Comparison of ENCODE assay signal across 8 cellular contexts in genomic region chr22:42648017-42648367, GRCh38. TPM values are rescaled to one million over a fixed set of nuclear protein-coding genes. Genes with fewer than 3 reads are reported as not detected.
DNase-seq lines count a peak whose midpoint lies in the region; ATAC-seq and TF ChIP-seq lines count a peak whose summit lies in the region.

No MANE protein-coding gene starts in this region.

- no peak overlapping the region for H2AK5ac ChIP-seq in trophoblast cell (ENCODE audit: low read length)

- DNase-seq in Caco-2 (no peak), RWPE2 (ENCODE audit: low spot score) (no peak), trophoblast cell (no peak), NCI-H1092 treated with DMSO at 0.1 percent for 48 hours (lab: John Stamatoyannopoulos, UW) (no peak)
- no peak for DNase-seq in stimulated activated CD4-positive, alpha-beta T cell treated with anti-CD3 and anti-CD28 coated beads, Interleukin-12 subunit alpha, Interleukin-12 subunit beta, amount 100 ng/mL, for 4 hours
- no peak for DNase-seq in activated effector memory CD4-positive, alpha-beta T cell treated with Interleukin-2 at 50 U/mL for 16 hours

- peaks cover 8% of the 10 kb centered on the region for H3K79me1 ChIP-seq in trophoblast cell (ENCODE audit: low read length)

- H4K8ac ChIP-seq in trophoblast cell (ENCODE audit: low read depth, low read length), result no peak overlapping the region

- H3K27me3 Mint-ChIP-seq in Caco-2 (ENCODE audit: insufficient read depth, unreplicated experiment), result no peaks in the 10 kb centered on the region

- H3K27ac ChIP-seq in RWPE2 (ENCODE audit: poor library complexity, severe bottlenecking) (peak overlapping the region; percentile 60), esophagus (ENCODE audit: low read depth in 2 of 2, low read length in 1 of 2) (peak overlapping the region; percentile 86 to 97), trophoblast cell (ENCODE audit: low read depth, low read length) (no peak overlapping the region)

- no peak overlapping the region for H2BK5ac ChIP-seq in trophoblast cell (ENCODE audit: low read depth, low read length, poor library complexity)

- no peak overlapping the region for H3K14ac ChIP-seq in trophoblast cell (ENCODE audit: low read length)

- ATAC-seq in RWPE2 (ENCODE audit: low read depth), result no peak
- no peak for ATAC-seq in GM21367 (IDR thresholded peaks at IDR 0.05; ENCODE audit: unreplicated experiment)

- peak overlapping the region; percentile 94 for H3K18ac ChIP-seq in trophoblast cell (ENCODE audit: low read length)

- CTCF ChIA-PET in Caco-2 (lab: Charles Lee), result no interaction called here

- no peak overlapping the region for H2BK120ac ChIP-seq in trophoblast cell (ENCODE audit: insufficient read depth, low read length, poor library complexity)

- H3K36me3 Mint-ChIP-seq in Caco-2 (ENCODE audit: insufficient read depth, unreplicated experiment), result peaks cover 11% of the 10 kb centered on the region

- H3K23ac ChIP-seq in trophoblast cell (ENCODE audit: low read length), result no peak overlapping the region

- BruUV-seq in Caco-2 (replicated peaks; lab: Mats Ljungman, UMichigan), result no TSS peak

- H3K4me1 ChIP-seq in Caco-2, result peaks cover 8% of the 10 kb centered on the region; the same call in 1 of the 2 replicates
- peaks cover 22% of the 10 kb centered on the region for H3K4me1 ChIP-seq in RWPE2 (ENCODE audit: insufficient read depth, poor library complexity, severe bottlenecking)
- H3K4me1 ChIP-seq in esophagus (ENCODE audit: control insufficient read depth in 2 of 2, insufficient read depth in 2 of 2, low read length in 1 of 2), result peaks cover 17 to 45% of the 10 kb centered on the region in 2 donors
- H3K4me1 ChIP-seq in trophoblast cell (ENCODE audit: control insufficient read depth in 1 of 2, insufficient read depth in 2 of 2, low read length in 2 of 2), result peaks cover 25 to 34% of the 10 kb centered on the region in 2 experiments

- intact Hi-C loops in Caco-2 (cut with micrococcal nuclease; ENCODE audit: unreplicated experiment), result no loop called here

- no peaks in the 10 kb centered on the region for H3K27me3 ChIP-seq in Caco-2 (replicated peaks; ENCODE audit: control insufficient read depth, insufficient read depth, low read length)
- no peaks in the 10 kb centered on the region for H3K27me3 ChIP-seq in RWPE2 (ENCODE audit: insufficient read depth, poor library complexity, severe bottlenecking)
- no peaks in the 10 kb centered on the region for H3K27me3 ChIP-seq in esophagus (ENCODE audit: control insufficient read depth in 1 of 2, insufficient read depth in 2 of 2, low read length in 2 of 2)
- H3K27me3 ChIP-seq in trophoblast cell (ENCODE audit: insufficient read depth, low read length), result no peaks in the 10 kb centered on the region

- no peaks in the 10 kb centered on the region for H3K36me3 ChIP-seq in Caco-2 (ENCODE audit: control insufficient read depth, insufficient read depth, low read length)
- H3K36me3 ChIP-seq in RWPE2 (ENCODE audit: low read depth), result no peaks in the 10 kb centered on the region; the same call in 1 of the 2 replicates
- no peaks in the 10 kb centered on the region for H3K36me3 ChIP-seq in esophagus (ENCODE audit: control insufficient read depth in 2 of 2, insufficient read depth in 2 of 2, low read length in 1 of 2)
- peaks cover 0 to 7% of the 10 kb centered on the region in 2 experiments for H3K36me3 ChIP-seq in trophoblast cell (ENCODE audit: control insufficient read depth in 1 of 2, insufficient read depth in 2 of 2, low read length in 2 of 2)

- H3K4me1 Mint-ChIP-seq in Caco-2 (ENCODE audit: low read depth, unreplicated experiment), result peaks cover 25% of the 10 kb centered on the region

- peak overlapping the region; percentile 100 for H3K4me3 Mint-ChIP-seq in Caco-2 (ENCODE audit: unreplicated experiment)

- no peak overlapping the region for H4K12ac ChIP-seq in trophoblast cell (ENCODE audit: low read depth, low read length)

- H2AFZ ChIP-seq in trophoblast cell (ENCODE audit: insufficient read depth, low read length, poor library complexity), result no peak overlapping the region

- H3K9ac ChIP-seq in trophoblast cell (ENCODE audit: low read length), result no peak overlapping the region

- peak overlapping the region; percentile 67 for H3K27ac Mint-ChIP-seq in Caco-2 (ENCODE audit: unreplicated experiment)

- no peak overlapping the region for H4K91ac ChIP-seq in trophoblast cell (ENCODE audit: low read depth, low read length)

- H2BK12ac ChIP-seq in trophoblast cell (ENCODE audit: low read length), result no peak overlapping the region

- POLR2A ChIA-PET in Caco-2 (lab: Charles Lee), result no interaction called here

- H3K4me2 ChIP-seq in trophoblast cell (ENCODE audit: low read length), result peak overlapping the region; percentile 73

- 33 to 47% methylated on average over 4 of the region's 4 CpGs for WGBS in esophagus, 2 donors
- no CpG with 5 or more reads among the region's 4 CpGs for WGBS in trophoblast cell (ENCODE audit: extremely low coverage, insufficient coverage, insufficient read length)

- H3K79me2 ChIP-seq in trophoblast cell (ENCODE audit: control insufficient read depth, insufficient read depth, low read length, poor library complexity), result peaks cover 19% of the 10 kb centered on the region

- TF ChIP-seq CTCF in Caco-2 (IDR thresholded peaks at IDR 0.05; ENCODE audit: insufficient read depth in 1 of 2, low read depth in 1 of 2, low read length in 1 of 2, severe bottlenecking in 1 of 2, unreplicated experiment in 1 of 2) (no peak), RWPE2 (IDR thresholded peaks at IDR 0.05; ENCODE audit: poor library complexity, severe bottlenecking) (no peak)

- no peaks in the 10 kb centered on the region for H3K9me3 Mint-ChIP-seq in Caco-2 (ENCODE audit: unreplicated experiment)

- H3K9me3 ChIP-seq in Caco-2 (no peaks in the 10 kb centered on the region), RWPE2 (ENCODE audit: severe bottlenecking) (no peaks in the 10 kb centered on the region), esophagus (ENCODE audit: control insufficient read depth in 2 of 2, insufficient read depth in 1 of 2, low read depth in 1 of 2, low read length in 1 of 2) (no peaks in the 10 kb centered on the region), trophoblast cell (ENCODE audit: insufficient read depth, low read depth, low read length) (no peaks in the 10 kb centered on the region)

- H3K4me3 ChIP-seq in Caco-2 (ENCODE audit: low read depth, low read length), result peak overlapping the region; percentile 98
- peak overlapping the region; percentile 63 for H3K4me3 ChIP-seq in RWPE2 (ENCODE audit: severe bottlenecking)
- H3K4me3 ChIP-seq in esophagus (ENCODE audit: low read depth in 1 of 2, low read length in 2 of 2), result peak overlapping the region; percentile 91 to 99
- no peak overlapping the region for H3K4me3 ChIP-seq in trophoblast cell (ENCODE audit: low read depth, low read length)

- peak overlapping the region; percentile 25 for H3K4ac ChIP-seq in trophoblast cell (ENCODE audit: low read depth, low read length)

RNA-seq across cellular contexts. Expression of gene CYB5R3, which starts 1.2 kb away (rescaled TPM):
- total RNA-seq in Caco-2 (2022), result 120 and 130 TPM in 2 replicates
- polyA plus RNA-seq in esophagus, result 100 to 1,000 TPM in 1 of 2 donors, 10 to 100 TPM in 1; 52.7 to 112 TPM
- polyA plus RNA-seq in trophoblast cell (2013), result 155 and 156 TPM in 2 replicates

RNA-seq across cellular contexts. Expression of gene ATP5MGL, which starts 7.6 kb away (rescaled TPM):
- 0.79 and 0.97 TPM in 2 replicates for total RNA-seq in Caco-2 (2022)
- under 1 TPM in 1 of 2 donors, not detected in 1; 0.31 TPM for polyA plus RNA-seq in esophagus
- not detected in 2 replicates for polyA plus RNA-seq in trophoblast cell (2013)

RNA-seq across cellular contexts. Expression of gene POLDIP3, which starts 33.3 kb away (rescaled TPM):
- 70.0 and 70.8 TPM in 2 replicates for total RNA-seq in Caco-2 (2022)
- 10 to 100 TPM; 20.0 to 28.7 TPM for polyA plus RNA-seq in esophagus
- polyA plus RNA-seq in trophoblast cell (2013), result 43.3 and 46.1 TPM in 2 replicates
